Comparison of ENCODE assay signal across 1 cellular context in the genomic region with DNA sequence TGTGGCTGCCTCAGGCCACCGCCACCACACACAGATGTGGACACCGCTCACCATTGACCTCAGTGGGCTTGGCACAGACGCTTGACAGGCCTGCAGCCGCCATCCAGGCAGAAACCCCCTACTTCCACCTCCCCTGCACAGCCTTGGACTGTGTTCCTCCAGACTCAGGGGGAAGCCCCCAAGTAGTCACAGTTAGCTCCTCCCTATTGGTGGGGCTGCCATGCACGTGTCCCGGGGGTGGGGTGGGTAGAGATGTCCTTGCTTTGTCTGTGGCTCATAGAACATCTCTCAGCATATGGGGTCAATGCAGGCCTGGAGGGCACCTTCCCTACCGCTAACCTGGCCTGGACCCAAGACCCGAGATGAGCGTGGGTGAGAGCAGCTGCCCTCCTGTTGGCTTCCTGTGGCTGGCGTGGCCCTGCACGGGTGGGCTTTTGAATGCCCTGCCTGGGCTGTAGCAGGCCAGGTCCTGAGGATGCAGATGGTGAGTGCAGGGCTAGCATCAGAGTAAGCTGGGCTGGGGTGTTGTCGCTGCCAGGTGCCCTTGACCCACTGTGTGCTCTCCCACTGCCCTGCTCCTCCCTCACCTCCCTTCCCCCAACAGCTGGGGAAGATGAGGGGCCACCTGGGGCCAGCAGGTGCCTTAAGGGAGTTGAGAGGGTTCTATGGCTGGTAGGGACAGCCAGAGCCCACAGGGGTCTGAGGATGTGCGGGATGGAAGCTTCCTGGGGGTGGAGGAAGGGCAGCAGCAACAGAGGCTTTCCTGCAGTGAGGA.
TF ChIP-seq lines count a peak whose summit lies in the region.

No MANE protein-coding gene starts in this region.

TF ChIP-seq in H1, 55 proteins besides CTCF, POLR2A, EP300 and RAD21:
- TF ChIP-seq TEAD4 (IDR thresholded peaks at IDR 0.05; ENCODE audit: low read depth, low read length), result no peak
- TF ChIP-seq, protein P1, sequence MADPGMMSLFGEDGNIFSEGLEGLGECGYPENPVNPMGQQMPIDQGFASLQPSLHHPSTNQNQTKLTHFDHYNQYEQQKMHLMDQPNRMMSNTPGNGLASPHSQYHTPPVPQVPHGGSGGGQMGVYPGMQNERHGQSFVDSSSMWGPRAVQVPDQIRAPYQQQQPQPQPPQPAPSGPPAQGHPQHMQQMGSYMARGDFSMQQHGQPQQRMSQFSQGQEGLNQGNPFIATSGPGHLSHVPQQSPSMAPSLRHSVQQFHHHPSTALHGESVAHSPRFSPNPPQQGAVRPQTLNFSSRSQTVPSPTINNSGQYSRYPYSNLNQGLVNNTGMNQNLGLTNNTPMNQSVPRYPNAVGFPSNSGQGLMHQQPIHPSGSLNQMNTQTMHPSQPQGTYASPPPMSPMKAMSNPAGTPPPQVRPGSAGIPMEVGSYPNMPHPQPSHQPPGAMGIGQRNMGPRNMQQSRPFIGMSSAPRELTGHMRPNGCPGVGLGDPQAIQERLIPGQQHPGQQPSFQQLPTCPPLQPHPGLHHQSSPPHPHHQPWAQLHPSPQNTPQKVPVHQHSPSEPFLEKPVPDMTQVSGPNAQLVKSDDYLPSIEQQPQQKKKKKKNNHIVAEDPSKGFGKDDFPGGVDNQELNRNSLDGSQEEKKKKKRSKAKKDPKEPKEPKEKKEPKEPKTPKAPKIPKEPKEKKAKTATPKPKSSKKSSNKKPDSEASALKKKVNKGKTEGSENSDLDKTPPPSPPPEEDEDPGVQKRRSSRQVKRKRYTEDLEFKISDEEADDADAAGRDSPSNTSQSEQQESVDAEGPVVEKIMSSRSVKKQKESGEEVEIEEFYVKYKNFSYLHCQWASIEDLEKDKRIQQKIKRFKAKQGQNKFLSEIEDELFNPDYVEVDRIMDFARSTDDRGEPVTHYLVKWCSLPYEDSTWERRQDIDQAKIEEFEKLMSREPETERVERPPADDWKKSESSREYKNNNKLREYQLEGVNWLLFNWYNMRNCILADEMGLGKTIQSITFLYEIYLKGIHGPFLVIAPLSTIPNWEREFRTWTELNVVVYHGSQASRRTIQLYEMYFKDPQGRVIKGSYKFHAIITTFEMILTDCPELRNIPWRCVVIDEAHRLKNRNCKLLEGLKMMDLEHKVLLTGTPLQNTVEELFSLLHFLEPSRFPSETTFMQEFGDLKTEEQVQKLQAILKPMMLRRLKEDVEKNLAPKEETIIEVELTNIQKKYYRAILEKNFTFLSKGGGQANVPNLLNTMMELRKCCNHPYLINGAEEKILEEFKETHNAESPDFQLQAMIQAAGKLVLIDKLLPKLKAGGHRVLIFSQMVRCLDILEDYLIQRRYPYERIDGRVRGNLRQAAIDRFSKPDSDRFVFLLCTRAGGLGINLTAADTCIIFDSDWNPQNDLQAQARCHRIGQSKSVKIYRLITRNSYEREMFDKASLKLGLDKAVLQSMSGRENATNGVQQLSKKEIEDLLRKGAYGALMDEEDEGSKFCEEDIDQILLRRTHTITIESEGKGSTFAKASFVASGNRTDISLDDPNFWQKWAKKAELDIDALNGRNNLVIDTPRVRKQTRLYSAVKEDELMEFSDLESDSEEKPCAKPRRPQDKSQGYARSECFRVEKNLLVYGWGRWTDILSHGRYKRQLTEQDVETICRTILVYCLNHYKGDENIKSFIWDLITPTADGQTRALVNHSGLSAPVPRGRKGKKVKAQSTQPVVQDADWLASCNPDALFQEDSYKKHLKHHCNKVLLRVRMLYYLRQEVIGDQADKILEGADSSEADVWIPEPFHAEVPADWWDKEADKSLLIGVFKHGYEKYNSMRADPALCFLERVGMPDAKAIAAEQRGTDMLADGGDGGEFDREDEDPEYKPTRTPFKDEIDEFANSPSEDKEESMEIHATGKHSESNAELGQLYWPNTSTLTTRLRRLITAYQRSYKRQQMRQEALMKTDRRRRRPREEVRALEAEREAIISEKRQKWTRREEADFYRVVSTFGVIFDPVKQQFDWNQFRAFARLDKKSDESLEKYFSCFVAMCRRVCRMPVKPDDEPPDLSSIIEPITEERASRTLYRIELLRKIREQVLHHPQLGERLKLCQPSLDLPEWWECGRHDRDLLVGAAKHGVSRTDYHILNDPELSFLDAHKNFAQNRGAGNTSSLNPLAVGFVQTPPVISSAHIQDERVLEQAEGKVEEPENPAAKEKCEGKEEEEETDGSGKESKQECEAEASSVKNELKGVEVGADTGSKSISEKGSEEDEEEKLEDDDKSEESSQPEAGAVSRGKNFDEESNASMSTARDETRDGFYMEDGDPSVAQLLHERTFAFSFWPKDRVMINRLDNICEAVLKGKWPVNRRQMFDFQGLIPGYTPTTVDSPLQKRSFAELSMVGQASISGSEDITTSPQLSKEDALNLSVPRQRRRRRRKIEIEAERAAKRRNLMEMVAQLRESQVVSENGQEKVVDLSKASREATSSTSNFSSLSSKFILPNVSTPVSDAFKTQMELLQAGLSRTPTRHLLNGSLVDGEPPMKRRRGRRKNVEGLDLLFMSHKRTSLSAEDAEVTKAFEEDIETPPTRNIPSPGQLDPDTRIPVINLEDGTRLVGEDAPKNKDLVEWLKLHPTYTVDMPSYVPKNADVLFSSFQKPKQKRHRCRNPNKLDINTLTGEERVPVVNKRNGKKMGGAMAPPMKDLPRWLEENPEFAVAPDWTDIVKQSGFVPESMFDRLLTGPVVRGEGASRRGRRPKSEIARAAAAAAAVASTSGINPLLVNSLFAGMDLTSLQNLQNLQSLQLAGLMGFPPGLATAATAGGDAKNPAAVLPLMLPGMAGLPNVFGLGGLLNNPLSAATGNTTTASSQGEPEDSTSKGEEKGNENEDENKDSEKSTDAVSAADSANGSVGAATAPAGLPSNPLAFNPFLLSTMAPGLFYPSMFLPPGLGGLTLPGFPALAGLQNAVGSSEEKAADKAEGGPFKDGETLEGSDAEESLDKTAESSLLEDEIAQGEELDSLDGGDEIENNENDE (IDR thresholded peaks at IDR 0.05; ENCODE audit: insufficient replicate concordance, low read length), result no peak
- no peak for TF ChIP-seq CREB1 (IDR thresholded peaks at IDR 0.05)
- TF ChIP-seq CEBPB (IDR thresholded peaks at IDR 0.05; ENCODE audit: low read depth, low read length), result no peak
- TF ChIP-seq GABPA (IDR thresholded peaks at IDR 0.05; ENCODE audit: borderline replicate concordance, insufficient read depth, low read length), result no peak
- TF ChIP-seq, protein P2, sequence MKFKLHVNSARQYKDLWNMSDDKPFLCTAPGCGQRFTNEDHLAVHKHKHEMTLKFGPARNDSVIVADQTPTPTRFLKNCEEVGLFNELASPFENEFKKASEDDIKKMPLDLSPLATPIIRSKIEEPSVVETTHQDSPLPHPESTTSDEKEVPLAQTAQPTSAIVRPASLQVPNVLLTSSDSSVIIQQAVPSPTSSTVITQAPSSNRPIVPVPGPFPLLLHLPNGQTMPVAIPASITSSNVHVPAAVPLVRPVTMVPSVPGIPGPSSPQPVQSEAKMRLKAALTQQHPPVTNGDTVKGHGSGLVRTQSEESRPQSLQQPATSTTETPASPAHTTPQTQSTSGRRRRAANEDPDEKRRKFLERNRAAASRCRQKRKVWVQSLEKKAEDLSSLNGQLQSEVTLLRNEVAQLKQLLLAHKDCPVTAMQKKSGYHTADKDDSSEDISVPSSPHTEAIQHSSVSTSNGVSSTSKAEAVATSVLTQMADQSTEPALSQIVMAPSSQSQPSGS (IDR thresholded peaks at IDR 0.05; ENCODE audit: low read length), result no peak
- TF ChIP-seq RXRA (IDR thresholded peaks at IDR 0.05; ENCODE audit: insufficient read depth, low read depth, low read length), result no peak
TF ChIP-seq in H1: peak in this region for 0.
